ENCODE assay signal across 8 cellular contexts in the genomic region with DNA sequence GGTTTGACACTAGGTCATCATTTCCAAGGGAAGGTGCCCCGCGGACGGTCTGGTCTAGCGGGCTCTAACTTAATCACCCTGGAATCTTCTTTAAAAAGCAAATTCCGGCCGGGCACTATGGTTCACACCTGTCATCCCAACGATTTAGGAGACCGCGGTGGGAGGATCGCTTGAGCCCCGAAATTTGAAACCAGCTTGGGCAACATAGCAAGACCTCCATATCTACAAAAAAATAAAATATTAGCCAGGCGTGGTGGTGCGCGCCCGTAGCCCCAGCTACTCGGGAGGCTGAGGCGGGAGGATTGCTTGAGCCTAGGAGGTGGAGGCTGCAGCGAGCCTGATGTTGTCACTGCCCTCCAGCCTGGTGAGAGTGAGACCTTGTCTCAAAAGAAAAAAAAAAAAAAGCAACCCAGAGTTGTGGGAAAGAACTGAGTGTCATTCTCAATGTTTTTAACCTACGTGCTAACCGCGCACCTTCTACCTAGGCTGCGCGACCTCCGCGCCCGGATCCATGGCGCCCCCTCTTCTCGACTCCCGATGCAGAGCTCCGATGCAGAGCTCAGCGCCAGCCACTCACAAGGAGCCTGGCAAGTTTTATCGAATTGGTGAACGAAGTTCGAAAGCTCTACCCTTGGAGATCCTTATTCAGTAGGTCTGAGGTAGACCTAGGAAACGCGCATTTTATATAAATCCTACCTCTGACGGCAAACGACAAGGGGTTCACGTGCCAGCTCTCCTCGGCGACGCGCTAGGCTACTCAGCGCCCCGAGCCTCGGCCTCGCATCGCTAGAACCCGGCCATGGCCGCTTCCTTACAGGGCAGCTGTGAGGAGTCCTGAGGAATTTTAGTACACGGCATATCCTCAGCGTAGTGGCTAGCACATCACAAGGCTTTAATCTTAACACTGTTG. TPM values are rescaled to one million over a fixed set of nuclear protein-coding genes. Genes with fewer than 3 reads are reported as not detected.
A peak's percentile ranks its signal among the peaks of the same experiment; 100 is the strongest.
DNase-seq lines count a peak whose midpoint lies in the region; ATAC-seq and TF ChIP-seq lines count a peak whose summit lies in the region.

No MANE protein-coding gene starts in this region.

- peaks cover 2 to 8% (median 8%) of the 10 kb centered on the region in 3 donors for H3K27me3 Mint-ChIP-seq in CD14-positive monocyte (ENCODE audit: low read depth in 3 of 3)
- H3K27me3 Mint-ChIP-seq in activated CD4-positive, alpha-beta memory T cell treated with anti-CD3 and anti-CD28 coated beads for 36 hours, result peaks cover 6% of the 10 kb centered on the region

- no peaks in the 10 kb centered on the region for H3K36me3 ChIP-seq in ovary

- H3K9me3 ChIP-seq in ovary, result no peaks in the 10 kb centered on the region

- TF ChIP-seq POLR2A in ovary (IDR thresholded peaks at IDR 0.05), result no peak

- H3K27me3 ChIP-seq in ovary, result no peaks in the 10 kb centered on the region

- WGBS in ovary, 3 donors, result 30 to 34% (median 32%) methylated on average over 52 of the region's 52 CpGs

- intact Hi-C loops in CD14-positive monocyte (cut with micrococcal nuclease) (loop anchor here in 1 of 2 donors (5.0 kb wide), 2 partner anchors 149 to 266 kb away; no protein-coding TSS in a partner anchor), ovary (cut with DNase I) (no loop called here)
- intact Hi-C loops in activated CD4-positive, alpha-beta memory T cell treated with anti-CD3 and anti-CD28 coated beads for 36 hours (cut with micrococcal nuclease), result loop anchor here (1.0 to 10.0 kb wide), 7 partner anchors 142 to 1191 kb away; a partner anchor contains a TSS

- no peak for TF ChIP-seq CTCF in CD14-positive monocyte (IDR thresholded peaks at IDR 0.05)
- TF ChIP-seq CTCF in fibroblast of the aortic adventitia (IDR thresholded peaks at IDR 0.05; ENCODE audit: insufficient read depth, low read length), result no peak
- no peak for TF ChIP-seq CTCF in ovary (IDR thresholded peaks at IDR 0.05)

- peaks cover 0 to under 1% of the 10 kb centered on the region in 2 donors for H3K36me3 Mint-ChIP-seq in CD14-positive monocyte
- no peaks in the 10 kb centered on the region for H3K36me3 Mint-ChIP-seq in activated CD4-positive, alpha-beta memory T cell treated with anti-CD3 and anti-CD28 coated beads for 36 hours

- peak overlapping the region in 1 of 2 donors; percentile 71 for H3K27ac ChIP-seq in ovary

- TF ChIP-seq EP300 in ovary (IDR thresholded peaks at IDR 0.05), result no peak

- peak overlapping the region; percentile 63 to 88 (median 81) for H3K27ac Mint-ChIP-seq in CD14-positive monocyte
- H3K27ac Mint-ChIP-seq in activated CD4-positive, alpha-beta memory T cell treated with anti-CD3 and anti-CD28 coated beads for 36 hours, result peak overlapping the region; percentile 47

- H3K4me3 ChIP-seq in fibroblast of the aortic adventitia (ENCODE audit: low read depth, low read length), result peak overlapping the region; percentile 72
- H3K4me3 ChIP-seq in ovary, result peak overlapping the region; percentile 61

- H3K4me3 Mint-ChIP-seq in CD14-positive monocyte, result peak overlapping the region; percentile 92 to 93
- peak overlapping the region; percentile 83 for H3K4me3 Mint-ChIP-seq in activated CD4-positive, alpha-beta memory T cell treated with anti-CD3 and anti-CD28 coated beads for 36 hours

- ATAC-seq in GM19328 (IDR thresholded peaks at IDR 0.05; ENCODE audit: unreplicated experiment), result peak; percentile 36
- ATAC-seq in HG03342 (IDR thresholded peaks at IDR 0.05; ENCODE audit: unreplicated experiment), result peak; percentile 37

- peaks cover 0 to 6% (median 1%) of the 10 kb centered on the region in 7 donors for H3K9me3 Mint-ChIP-seq in CD14-positive monocyte
- peaks cover 2% of the 10 kb centered on the region for H3K9me3 Mint-ChIP-seq in activated CD4-positive, alpha-beta memory T cell treated with anti-CD3 and anti-CD28 coated beads for 36 hours

- POLR2A ChIA-PET in activated CD4-positive, alpha-beta memory T cell treated with anti-CD3 and anti-CD28 coated beads for 36 hours (lab: Charles Lee), result interaction anchor here (1.0 to 1.3 kb wide), 2 partner anchors 193 to 251 kb away, joined by 3 read pairs; no protein-coding TSS in a partner anchor

- peaks cover 27% of the 10 kb centered on the region for H3K4me1 Mint-ChIP-seq in CD14-positive monocyte
- peaks cover 20% of the 10 kb centered on the region for H3K4me1 Mint-ChIP-seq in activated CD4-positive, alpha-beta memory T cell treated with anti-CD3 and anti-CD28 coated beads for 36 hours (ENCODE audit: low read depth)

- CTCF ChIA-PET in activated CD4-positive, alpha-beta memory T cell treated with anti-CD3 and anti-CD28 coated beads for 36 hours (lab: Charles Lee), result interaction anchor here (0.6 to 2.8 kb wide), 9 partner anchors 10 to 284 kb away, joined by 3 to 11 read pairs (median 3); no protein-coding TSS in a partner anchor

- no peaks in the 10 kb centered on the region for H3K4me1 ChIP-seq in ovary (ENCODE audit: insufficient read depth)

- DNase-seq in CD14-positive monocyte (ENCODE audit: low spot score) (peak; percentile 50), fibroblast of the aortic adventitia (ENCODE audit: low read depth) (no peak), ovary (peak; percentile 18 to 56 (median 50)), middle frontal gyrus (ENCODE audit: extremely low spot score, low spot score) (no peak), foreskin melanocyte (no peak)
- DNase-seq in activated CD4-positive, alpha-beta memory T cell treated with anti-CD3 and anti-CD28 coated beads for 36 hours, result no peak

RNA-seq across cellular contexts. Expression of a gene that starts 0.9 kb away (rescaled TPM):
- polyA plus RNA-seq in CD14-positive monocyte (1 to 10 TPM; 3.9 to 5.5 TPM), ovary (10 to 100 TPM; 38.3 to 44.3 TPM)
- total RNA-seq in activated CD4-positive, alpha-beta memory T cell treated with anti-CD3 and anti-CD28 coated beads for 36 hours, result 10 to 100 TPM; 11.0 to 12.2 TPM
- total RNA-seq in fibroblast of the aortic adventitia (ENCODE audit: low replicate concordance) (157 and 205 TPM in 2 replicates), ovary (10 to 100 TPM; 36.5 to 66.1 (median 49.9) TPM)

Comparison
In these comparisons a context has a peak if more than half of its experiments do, and no peak if none do; other contexts are left out.
1. DNase-seq: peak in CD14-positive monocyte (single experiment) and ovary (5 of 5); none in activated CD4-positive, alpha-beta memory T cell treated with anti-CD3 and anti-CD28 coated beads for 36 hours (single experiment), fibroblast of the aortic adventitia (single experiment), middle frontal gyrus (single experiment) and foreskin melanocyte (single experiment).